Comparison of ENCODE assay signal across 35 cellular contexts in the genomic region with DNA sequence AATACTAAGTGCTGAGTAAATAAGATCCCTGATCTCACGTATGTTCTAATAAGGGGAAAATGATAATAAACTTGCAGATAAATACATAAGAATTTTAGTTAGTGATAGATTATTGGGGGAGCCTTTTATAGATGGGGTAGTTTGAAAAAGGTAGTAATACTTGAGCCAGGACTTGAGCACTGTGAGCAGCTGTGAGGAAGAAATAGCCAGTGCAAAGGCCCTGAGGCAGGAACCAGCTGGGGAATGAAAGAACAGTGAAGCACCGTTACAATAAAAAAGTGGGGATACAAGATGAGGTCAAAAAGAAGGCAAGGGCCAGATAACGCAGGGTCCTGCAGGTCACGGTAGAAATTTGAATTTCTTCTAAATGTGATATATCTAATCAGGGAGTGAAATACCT.
"Had no signal": no experiment of that assay in that cellular context is flagged by ENCODE, and none has a peak within 500 bp of the region (broad histone marks: within the 10 kb centered on the region; RNA-seq: fewer than 3 reads in every experiment).

No MANE protein-coding gene starts in this region.

- H3K27me3 ChIP-seq: adrenal gland, body of pancreas, breast epithelium, MG63, Peyer's patch, SJSA1 had no signal

- H3K9me3 Mint-ChIP-seq: activated CD4-positive, alpha-beta memory T cell treated with anti-CD3 and anti-CD28 coated beads for 36 hours; activated naive CD4-positive, alpha-beta T cell treated with anti-CD3 and anti-CD28 coated beads, Interleukin-2, amount 50 U/mL, for 24 hours; activated naive CD8-positive, alpha-beta T cell treated with anti-CD3 and anti-CD28 coated beads, Interleukin-2, amount 10 ng/mL, durations not matched to agents 7 days and 5 days had no signal

- FAIRE-seq: astrocyte had no signal

- H3K27ac Mint-ChIP-seq: activated CD4-positive, alpha-beta memory T cell treated with anti-CD3 and anti-CD28 coated beads for 36 hours; activated naive CD4-positive, alpha-beta T cell treated with anti-CD3 and anti-CD28 coated beads, Interleukin-2, amount 50 U/mL, for 24 hours; activated naive CD8-positive, alpha-beta T cell treated with anti-CD3 and anti-CD28 coated beads, Interleukin-2, amount 10 ng/mL, durations not matched to agents 7 days and 5 days had no signal

- H3K4me1 ChIP-seq: adrenal gland, breast epithelium, SJSA1 had no signal

- H3K36me3 Mint-ChIP-seq: activated CD4-positive, alpha-beta memory T cell treated with anti-CD3 and anti-CD28 coated beads for 36 hours; activated naive CD4-positive, alpha-beta T cell treated with anti-CD3 and anti-CD28 coated beads, Interleukin-2, amount 50 U/mL, for 24 hours; activated naive CD8-positive, alpha-beta T cell treated with anti-CD3 and anti-CD28 coated beads, Interleukin-2, amount 10 ng/mL, durations not matched to agents 7 days and 5 days had no signal

- H3K27ac ChIP-seq: breast epithelium, Peyer's patch, SJSA1, WERI-Rb-1 had no signal

- H3K36me3 ChIP-seq: adrenal gland, breast epithelium, MG63, Peyer's patch, SJSA1, WERI-Rb-1 had no signal

- H3K9me3 ChIP-seq: adrenal gland, body of pancreas, breast epithelium, MG63, Peyer's patch, SJSA1 had no signal

- H3K4me3 ChIP-seq: adrenal gland, body of pancreas, breast epithelium, MG63, Peyer's patch, SJSA1 had no signal

- H3K4me3 Mint-ChIP-seq: activated CD4-positive, alpha-beta memory T cell treated with anti-CD3 and anti-CD28 coated beads for 36 hours; activated naive CD4-positive, alpha-beta T cell treated with anti-CD3 and anti-CD28 coated beads, Interleukin-2, amount 50 U/mL, for 24 hours; activated naive CD8-positive, alpha-beta T cell treated with anti-CD3 and anti-CD28 coated beads, Interleukin-2, amount 10 ng/mL, durations not matched to agents 7 days and 5 days had no signal

- DNase-seq: activated CD4-positive, alpha-beta memory T cell treated with anti-CD3 and anti-CD28 coated beads for 36 hours; activated CD4-positive, alpha-beta T cell treated with anti-CD3 and anti-CD28 coated beads, Interleukin-2, amount 50 U/mL, for 1 hour; activated CD4-positive, CD25-positive, alpha-beta regulatory T cell; activated CD8-positive, alpha-beta memory T cell treated with anti-CD3 and anti-CD28 coated beads, Interleukin-2, amount 50 U/mL, for 4 hours; activated effector memory CD4-positive, alpha-beta T cell treated with anti-CD3 and anti-CD28 coated beads, Interleukin-2, amount 50 U/mL, for 16 hours; activated naive CD4-positive, alpha-beta T cell treated with Interleukin-2 at 50 U/mL for 16 hours; activated naive CD8-positive, alpha-beta T cell treated with anti-CD3 and anti-CD28 coated beads, Interleukin-2, amount 10 ng/mL, durations not matched to agents 7 days and 5 days; activated T-cell treated with anti-CD3 and anti-CD28 coated beads for 4 hours; activated T-cell treated with anti-CD3 and anti-CD28 coated beads, Interleukin-2, amount 50 U/mL, for 48 hours; adrenal gland; body of pancreas; Kasumi-1; MG63; NCI-H1048; NCI-H1105 treated with DMSO at 0.1 percent for 48 hours; NCI-H1436; NCI-H1694 treated with DMSO at 0.1 percent for 48 hours; NCI-H2029; NCI-H345; NCI-H510A; NCI-H526; NCI-H748 treated with DMSO at 0.1 percent for 48 hours; NK-92 treated with Interleukin-12 subunit alpha and Interleukin-12 subunit beta, amount 100 ng/mL, for 24 hours; PC-3; Peyer's patch; SHP77 treated with DMSO at 0.1 percent for 48 hours; SW 1271; T-helper 1 cell; T-helper 2 cell; T-helper 9 cell; WERI-Rb-1 had no signal
